ENCODE assay signal across 13 cellular contexts in genomic region chr3:150237490-150237889, GRCh38.
A peak's percentile ranks its signal among the peaks of the same experiment; 100 is the strongest.
DNase-seq lines count a peak whose midpoint lies in the region; ATAC-seq and TF ChIP-seq lines count a peak whose summit lies in the region.
"Had no signal": no experiment of that assay in that cellular context is flagged by ENCODE, and none has a peak within 500 bp of the region (broad histone marks: within the 10 kb centered on the region; RNA-seq: fewer than 3 reads in every experiment).

No MANE protein-coding gene starts in this region.

- H3K9ac ChIP-seq in skeletal muscle satellite cell (ENCODE audit: low read depth, low read length): no peak overlapping the region

- no peak overlapping the region for H3K4me3 ChIP-seq in skeletal muscle satellite cell (ENCODE audit: low read length)
- H3K4me3 ChIP-seq: heart left ventricle had no signal

- POLR2A ChIA-PET in RWPE1 (lab: Yijun Ruan, JAX; ENCODE audit: low non-redundant PET): no interaction called here

- H3K4me1 ChIP-seq in skeletal muscle satellite cell (ENCODE audit: control insufficient read depth, insufficient read depth, low read length): peaks cover 47% of the 10 kb centered on the region

- DNase-seq in HK-2 (ENCODE audit: unreplicated experiment) (peak; percentile 82), RWPE1 (ENCODE audit: low spot score) (peak; percentile 84), fibroblast of gingiva (ENCODE audit: low read depth) (peak; percentile 38), inferior parietal cortex (ENCODE audit: extremely low spot score) (no peak)
- DNase-seq: activated CD4-positive, alpha-beta T cell treated with anti-CD3 and anti-CD28 coated beads, Interleukin-2, amount 10 ng/mL, durations not matched to agents 24 days and 14 days; KG1; naive thymus-derived CD4-positive, alpha-beta T cell; OCI-M1 had no signal

- TF ChIP-seq CTCF in RWPE1 (conservative IDR thresholded peaks at IDR 0.05; ENCODE audit: low read depth): no peak

- no peak for ATAC-seq in GM21825 (IDR thresholded peaks at IDR 0.05; ENCODE audit: unreplicated experiment)
- ATAC-seq in GM21619 (IDR thresholded peaks at IDR 0.05; ENCODE audit: unreplicated experiment): no peak
- ATAC-seq in HG03159 (IDR thresholded peaks at IDR 0.05; ENCODE audit: unreplicated experiment): no peak
- ATAC-seq: heart left ventricle; naive thymus-derived CD4-positive, alpha-beta T cell had no signal

- peak overlapping the region; percentile 48 for H3K27ac ChIP-seq in RWPE1

- H3K27me3 ChIP-seq in skeletal muscle satellite cell (ENCODE audit: control insufficient read depth, insufficient read depth, low read length): no peaks in the 10 kb centered on the region
- H3K27me3 ChIP-seq: heart left ventricle had no signal

- H3K9me3 ChIP-seq in skeletal muscle satellite cell (replicated peaks; ENCODE audit: low read length): peaks cover 6% of the 10 kb centered on the region
- H3K9me3 ChIP-seq: heart left ventricle had no signal

- peak overlapping the region; percentile 4 for H3K4me2 ChIP-seq in skeletal muscle satellite cell (ENCODE audit: low read length)

- no peaks in the 10 kb centered on the region for H3K36me3 ChIP-seq in skeletal muscle satellite cell (ENCODE audit: insufficient read depth, low read length)
- H3K36me3 ChIP-seq: heart left ventricle had no signal

- CTCF ChIA-PET in RWPE1 (lab: Yijun Ruan, JAX): interaction anchor here (0.6 to 1.2 kb wide), 3 partner anchors 172 to 307 kb away, joined by 3 to 5 read pairs (median 4); no protein-coding TSS in a partner anchor
